ENCODE assay signal across 29 cellular contexts in the genomic region with DNA sequence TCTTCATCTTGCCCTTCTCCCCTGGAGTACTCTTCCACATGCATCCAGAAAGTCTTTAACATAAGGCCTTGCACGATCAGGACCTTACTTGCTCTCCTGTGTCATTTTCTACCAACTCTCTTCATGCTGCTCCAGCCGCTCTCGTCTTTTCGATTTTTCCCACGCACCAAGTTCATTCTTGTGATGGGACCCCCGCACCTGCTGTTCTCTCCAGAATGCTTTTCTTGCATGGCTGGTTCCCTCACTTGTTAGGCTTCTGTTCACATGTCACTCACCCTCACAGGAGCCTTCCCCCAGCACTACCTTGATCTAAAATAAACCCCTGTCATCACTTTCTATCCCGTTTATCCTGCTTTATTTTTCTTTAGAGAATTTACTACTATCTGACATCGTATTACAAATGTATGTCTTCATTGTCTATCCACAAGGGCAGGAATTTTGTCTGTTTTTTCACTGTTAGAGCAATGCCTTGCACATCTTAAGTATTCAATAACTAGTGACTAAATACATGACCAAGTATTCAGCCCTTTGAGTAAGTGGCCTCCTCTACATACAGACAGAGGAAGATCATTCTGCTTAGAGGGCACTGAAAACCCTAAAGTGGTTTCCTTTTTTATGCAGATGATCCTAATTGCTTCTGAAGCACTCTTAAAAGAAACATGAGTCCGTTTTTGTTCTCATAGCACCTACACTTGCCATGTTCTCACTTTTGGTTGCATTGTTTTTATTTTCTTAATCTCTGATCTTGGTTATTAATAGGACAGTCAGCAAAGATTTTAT.
DNase-seq lines count a peak whose midpoint lies in the region; ATAC-seq and TF ChIP-seq lines count a peak whose summit lies in the region.
"Had no signal": no experiment of that assay in that cellular context is flagged by ENCODE, and none has a peak within 500 bp of the region (broad histone marks: within the 10 kb centered on the region; RNA-seq: fewer than 3 reads in every experiment).

No MANE protein-coding gene starts in this region.

- H3K4me1 ChIP-seq in iPS-18a (ENCODE audit: control insufficient read depth, low read depth, low read length) (peaks cover 43% of the 10 kb centered on the region), stomach (peaks cover 0 to 6% (median 5%) of the 10 kb centered on the region in 4 donors)

- peaks cover 38% of the 10 kb centered on the region for H3K27me3 Mint-ChIP-seq in WTC11 (ENCODE audit: low read depth)

- 80 to 89% (median 82%) methylated on average over 9 of the region's 9 CpGs for WGBS in stomach, 5 donors

- peak overlapping the region; percentile 11; the same call in 1 of the 2 replicates for H3K27ac Mint-ChIP-seq in WTC11
- H3K27ac Mint-ChIP-seq: activated CD4-positive, alpha-beta memory T cell treated with anti-CD3 and anti-CD28 coated beads for 36 hours; CD14-positive monocyte; natural killer cell treated with Interleukin-12 subunit alpha and Interleukin-12 subunit beta and Interleukin-15 and Interleukin-18, amount 100 ng/mL, for 72 hours had no signal

- TF ChIP-seq EP300 in stomach (IDR thresholded peaks at IDR 0.05): no peak

- H3K4me1 Mint-ChIP-seq in WTC11: peaks cover 56% of the 10 kb centered on the region

- peak overlapping the region; percentile 9 for H3K9ac ChIP-seq in iPS-18a (ENCODE audit: low read length)

- TF ChIP-seq POLR2A in stomach (IDR thresholded peaks at IDR 0.05): no peak

- DNase-seq in NCI-H2029 treated with DMSO at 0.1 percent for 48 hours (lab: John Stamatoyannopoulos, UW): peak; percentile 3
- no peak for DNase-seq in NCI-H2029 (lab: John Stamatoyannopoulos, UW)
- no peak for DNase-seq in WTC11 (ENCODE audit: low spot score)
- DNase-seq in stomach: no peak
- DNase-seq in cerebellar nuclear complex (lab: John Stamatoyannopoulos, UW): no peak
- DNase-seq: activated CD4-positive, alpha-beta memory T cell treated with anti-CD3 and anti-CD28 coated beads for 36 hours; activated naive CD4-positive, alpha-beta T cell treated with Interleukin-2 at 50 U/mL for 16 hours; Caco-2; caudate nucleus; cortex of kidney; DMS53; effector memory CD4-positive, alpha-beta T cell; erythroblast; GF-D8; H7; Karpas-422; mucosa of descending colon; PC-9; stimulated activated naive CD4-positive, alpha-beta T cell treated with Interleukin-2 at 50 U/mL for 16 hours; T-helper 2 cell had no signal

- intact Hi-C loops in stomach (cut with DNase I; ENCODE audit: low total_unique reads): no loop called here

- ATAC-seq in WTC11: peak; percentile 22
- no peak for ATAC-seq in GM21528 (IDR thresholded peaks at IDR 0.05; ENCODE audit: low FRiP score, unreplicated experiment)
- ATAC-seq in HG02571 (IDR thresholded peaks at IDR 0.05; ENCODE audit: unreplicated experiment): no peak
- ATAC-seq: activated CD4-positive, CD25-positive, alpha-beta regulatory T cell treated with anti-CD3 and anti-CD28 coated beads, Interleukin-2, amount 50 U/mL, for 24 hours; HepG2; mucosa of descending colon; natural killer cell treated with Interleukin-12 subunit alpha and Interleukin-12 subunit beta and Interleukin-15 and Interleukin-18, amount 100 ng/mL, for 72 hours; Right ventricle myocardium inferior had no signal

- no peaks in the 10 kb centered on the region for H3K36me3 Mint-ChIP-seq in WTC11
- H3K36me3 Mint-ChIP-seq: activated CD4-positive, alpha-beta memory T cell treated with anti-CD3 and anti-CD28 coated beads for 36 hours; CD14-positive monocyte; natural killer cell treated with Interleukin-12 subunit alpha and Interleukin-12 subunit beta and Interleukin-15 and Interleukin-18, amount 100 ng/mL, for 72 hours had no signal

- H3K27me3 ChIP-seq in iPS-18a (ENCODE audit: control insufficient read depth, insufficient read depth, low read length): peaks cover 10% of the 10 kb centered on the region
- peaks cover 0 to 10% (median 0%) of the 10 kb centered on the region in 3 donors for H3K27me3 ChIP-seq in stomach

- TF ChIP-seq CTCF in WTC11 (IDR thresholded peaks at IDR 0.05) (no peak), stomach (IDR thresholded peaks at IDR 0.05) (no peak)

- H3K9me3 Mint-ChIP-seq in WTC11: no peaks in the 10 kb centered on the region
- H3K9me3 Mint-ChIP-seq: activated CD4-positive, alpha-beta memory T cell treated with anti-CD3 and anti-CD28 coated beads for 36 hours; CD14-positive monocyte; natural killer cell treated with Interleukin-12 subunit alpha and Interleukin-12 subunit beta and Interleukin-15 and Interleukin-18, amount 100 ng/mL, for 72 hours had no signal

- peak overlapping the region; percentile 62 for H3K4me3 Mint-ChIP-seq in WTC11
- H3K4me3 Mint-ChIP-seq: activated CD4-positive, alpha-beta memory T cell treated with anti-CD3 and anti-CD28 coated beads for 36 hours; CD14-positive monocyte; natural killer cell treated with Interleukin-12 subunit alpha and Interleukin-12 subunit beta and Interleukin-15 and Interleukin-18, amount 100 ng/mL, for 72 hours had no signal

- POLR2A ChIA-PET in WTC11 (lab: Charles Lee): interaction anchor here (0.6 kb wide), 2 partner anchors 190 to 1171 kb away, joined by 3 read pairs; no protein-coding TSS in a partner anchor

- CTCF ChIA-PET in WTC11 (lab: Charles Lee): interaction anchor here (0.6 to 0.7 kb wide), 2 partner anchors 39 to 353 kb away, joined by 4 to 5 read pairs; no protein-coding TSS in a partner anchor

- H3K9me3 ChIP-seq in iPS-18a (ENCODE audit: control insufficient read depth, low read depth, low read length): no peaks in the 10 kb centered on the region
- no peaks in the 10 kb centered on the region for H3K9me3 ChIP-seq in stomach
- H3K9me3 ChIP-seq: Caco-2, mucosa of descending colon had no signal

- no peaks in the 10 kb centered on the region for H3K36me3 ChIP-seq in iPS-18a (ENCODE audit: control insufficient read depth, low read depth, low read length)
- no peaks in the 10 kb centered on the region for H3K36me3 ChIP-seq in stomach

- H3K27ac ChIP-seq in iPS-18a (ENCODE audit: low read length): peak overlapping the region; percentile 1
- no peak overlapping the region for H3K27ac ChIP-seq in stomach
- H3K27ac ChIP-seq: HL-60, PC-9 had no signal

- H3K4me3 ChIP-seq in iPS-18a (ENCODE audit: low read length) (peak overlapping the region; percentile 40), stomach (no peak overlapping the region)
- H3K4me3 ChIP-seq: mucosa of descending colon, PC-9 had no signal

TF ChIP-seq in WTC11, 78 proteins besides CTCF, POLR2A, EP300 and RAD21:
- TF ChIP-seq GTF2I (CRISPR knock-in tag; conservative IDR thresholded peaks at IDR 0.05) (no peak), ELF4 (CRISPR knock-in tag; IDR thresholded peaks at IDR 0.05; ENCODE audit: low read depth) (no peak), JAZF1 (CRISPR knock-in tag; IDR thresholded peaks at IDR 0.05) (no peak), ZNF138 (CRISPR knock-in tag; conservative IDR thresholded peaks at IDR 0.05) (0 out of 2 replicates have a peak, but pooled peaks have one; percentile 19), CREB1 (CRISPR knock-in tag; IDR thresholded peaks at IDR 0.05) (no peak), SP1 (CRISPR knock-in tag; conservative IDR thresholded peaks at IDR 0.05) (0 out of 2 replicates have a peak, but pooled peaks have one; percentile 5), NFYB (CRISPR knock-in tag; conservative IDR thresholded peaks at IDR 0.05; ENCODE audit: low read depth) (no peak), FOXJ3 (CRISPR knock-in tag; IDR thresholded peaks at IDR 0.05; ENCODE audit: borderline replicate concordance) (no peak), ZNF423 (CRISPR knock-in tag; IDR thresholded peaks at IDR 0.05) (no peak), FOXK1 (CRISPR knock-in tag; IDR thresholded peaks at IDR 0.05) (no peak), FOXP1 (CRISPR knock-in tag; IDR thresholded peaks at IDR 0.05; ENCODE audit: borderline replicate concordance) (no peak)
- TF ChIP-seq, protein P1, sequence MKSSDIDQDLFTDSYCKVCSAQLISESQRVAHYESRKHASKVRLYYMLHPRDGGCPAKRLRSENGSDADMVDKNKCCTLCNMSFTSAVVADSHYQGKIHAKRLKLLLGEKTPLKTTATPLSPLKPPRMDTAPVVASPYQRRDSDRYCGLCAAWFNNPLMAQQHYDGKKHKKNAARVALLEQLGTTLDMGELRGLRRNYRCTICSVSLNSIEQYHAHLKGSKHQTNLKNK (CRISPR knock-in tag; IDR thresholded peaks at IDR 0.05): peak; percentile 95
- TF ChIP-seq, protein P2, sequence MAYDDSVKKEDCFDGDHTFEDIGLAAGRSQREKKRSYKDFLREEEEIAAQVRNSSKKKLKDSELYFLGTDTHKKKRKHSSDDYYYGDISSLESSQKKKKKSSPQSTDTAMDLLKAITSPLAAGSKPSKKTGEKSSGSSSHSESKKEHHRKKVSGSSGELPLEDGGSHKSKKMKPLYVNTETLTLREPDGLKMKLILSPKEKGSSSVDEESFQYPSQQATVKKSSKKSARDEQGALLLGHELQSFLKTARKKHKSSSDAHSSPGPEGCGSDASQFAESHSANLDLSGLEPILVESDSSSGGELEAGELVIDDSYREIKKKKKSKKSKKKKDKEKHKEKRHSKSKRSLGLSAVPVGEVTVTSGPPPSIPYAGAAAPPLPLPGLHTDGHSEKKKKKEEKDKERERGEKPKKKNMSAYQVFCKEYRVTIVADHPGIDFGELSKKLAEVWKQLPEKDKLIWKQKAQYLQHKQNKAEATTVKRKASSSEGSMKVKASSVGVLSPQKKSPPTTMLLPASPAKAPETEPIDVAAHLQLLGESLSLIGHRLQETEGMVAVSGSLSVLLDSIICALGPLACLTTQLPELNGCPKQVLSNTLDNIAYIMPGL (CRISPR knock-in tag; IDR thresholded peaks at IDR 0.05): no peak
- TF ChIP-seq, protein P3, sequence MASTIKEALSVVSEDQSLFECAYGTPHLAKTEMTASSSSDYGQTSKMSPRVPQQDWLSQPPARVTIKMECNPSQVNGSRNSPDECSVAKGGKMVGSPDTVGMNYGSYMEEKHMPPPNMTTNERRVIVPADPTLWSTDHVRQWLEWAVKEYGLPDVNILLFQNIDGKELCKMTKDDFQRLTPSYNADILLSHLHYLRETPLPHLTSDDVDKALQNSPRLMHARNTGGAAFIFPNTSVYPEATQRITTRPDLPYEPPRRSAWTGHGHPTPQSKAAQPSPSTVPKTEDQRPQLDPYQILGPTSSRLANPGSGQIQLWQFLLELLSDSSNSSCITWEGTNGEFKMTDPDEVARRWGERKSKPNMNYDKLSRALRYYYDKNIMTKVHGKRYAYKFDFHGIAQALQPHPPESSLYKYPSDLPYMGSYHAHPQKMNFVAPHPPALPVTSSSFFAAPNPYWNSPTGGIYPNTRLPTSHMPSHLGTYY (CRISPR knock-in tag; IDR thresholded peaks at IDR 0.05): no peak
